ENCODE assay signal across 14 cellular contexts in the genomic region with DNA sequence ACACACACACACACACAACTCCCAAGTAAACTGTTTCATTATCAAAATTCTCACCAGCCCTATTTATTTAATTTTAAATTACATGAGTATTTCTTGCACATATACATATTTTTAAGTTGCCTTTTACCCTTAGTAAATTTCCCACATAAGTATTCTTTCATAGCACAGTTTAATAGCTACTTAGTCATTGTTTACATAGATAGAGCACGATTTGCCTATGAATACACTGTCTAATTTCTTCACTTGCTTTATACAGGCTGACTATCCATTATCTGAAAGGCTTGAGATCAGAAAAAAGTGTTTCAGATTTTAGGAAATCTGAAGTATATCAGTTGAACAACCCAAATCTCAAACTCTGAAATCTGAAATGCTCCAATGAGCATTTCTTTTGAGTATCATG.
"Had no signal": no experiment of that assay in that cellular context is flagged by ENCODE, and none has a peak within 500 bp of the region (broad histone marks: within the 10 kb centered on the region; RNA-seq: fewer than 3 reads in every experiment).

No MANE protein-coding gene starts in this region.

- H3K4me1 ChIP-seq: thyroid gland had no signal

- H3K9me3 ChIP-seq: right atrium auricular region, thyroid gland, uterus had no signal

- H3K27ac ChIP-seq: right atrium auricular region, thyroid gland, uterus had no signal

- DNase-seq: activated CD4-positive, alpha-beta T cell treated with anti-CD3 and anti-CD28 coated beads, Interleukin-2, amount 50 U/mL, for 48 hours; activated CD4-positive, CD25-positive, alpha-beta regulatory T cell treated with anti-CD3 and anti-CD28 coated beads, Interleukin-2, amount 50 U/mL, for 72 hours; activated CD8-positive, alpha-beta memory T cell treated with anti-CD3 and anti-CD28 coated beads, Interleukin-2, amount 10 ng/mL, durations not matched to agents 7 days and 5 days; activated effector memory CD4-positive, alpha-beta T cell treated with anti-CD3 and anti-CD28 coated beads, Interleukin-2, amount 50 U/mL, for 16 hours; activated T-cell treated with anti-CD3 and anti-CD28 coated beads, Interleukin-2, amount 50 U/mL, for 24 hours; amygdala; left colon; naive thymus-derived CD8-positive, alpha-beta T cell; small intestine; thyroid gland; uterus had no signal

- ATAC-seq: activated CD8-positive, alpha-beta memory T cell treated with anti-CD3 and anti-CD28 coated beads, Interleukin-2, amount 10 ng/mL, durations not matched to agents 7 days and 5 days; activated naive CD4-positive, alpha-beta T cell treated with anti-CD3 and anti-CD28 coated beads, Interleukin-2, amount 50 U/mL, for 72 hours; left colon; naive thymus-derived CD8-positive, alpha-beta T cell had no signal

- FAIRE-seq: small intestine had no signal

- H3K4me3 ChIP-seq: lung, right atrium auricular region, thyroid gland, uterus had no signal
